ENCODE assay signal across 1 cellular context in the genomic region with DNA sequence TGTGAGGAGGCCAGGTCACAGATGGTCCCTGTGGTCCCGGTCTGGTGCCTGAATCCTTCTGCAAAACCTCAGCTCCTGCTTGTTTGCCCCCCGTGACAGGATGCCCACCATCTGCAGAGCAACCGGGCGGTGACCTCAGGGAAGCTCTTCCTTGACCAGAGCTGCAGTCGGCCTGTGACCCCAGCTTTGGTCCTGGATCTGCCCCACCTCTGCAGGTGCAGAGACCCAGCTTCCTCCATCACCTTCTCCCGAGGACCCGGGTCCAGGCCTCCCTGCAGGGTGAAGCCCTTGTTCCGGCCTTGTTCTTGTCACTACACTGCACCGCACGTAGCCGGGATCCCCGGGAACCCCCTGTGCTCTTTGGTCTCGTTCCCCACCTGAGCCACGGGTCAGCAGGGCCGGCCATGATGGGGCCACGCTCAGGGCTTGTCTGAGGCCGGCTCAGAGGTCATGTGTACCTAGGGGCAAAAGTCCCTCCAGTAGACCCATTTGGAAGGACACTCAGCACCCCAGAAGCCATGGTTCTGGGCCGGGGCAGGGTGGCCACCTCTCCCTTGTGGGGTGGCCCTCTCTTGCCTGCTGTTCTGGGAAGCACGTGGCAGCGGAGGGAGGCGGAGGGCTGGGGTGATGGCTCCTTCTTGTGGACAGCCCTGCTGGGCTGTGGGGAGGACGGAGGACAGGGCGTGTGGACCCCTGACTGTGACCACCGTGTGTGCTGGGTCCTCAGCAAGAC.
TF ChIP-seq lines count a peak whose summit lies in the region.

No MANE protein-coding gene starts in this region.

TF ChIP-seq in GM12878, 131 proteins besides CTCF, POLR2A, EP300 and RAD21:
- TF ChIP-seq TCF12 (IDR thresholded peaks at IDR 0.05; ENCODE audit: low read depth, low read length) (no peak), EED (IDR thresholded peaks at IDR 0.05; ENCODE audit: low read depth) (no peak), HCFC1 (IDR thresholded peaks at IDR 0.05; ENCODE audit: low read length) (no peak), POLR2AphosphoS5 (IDR thresholded peaks at IDR 0.05; ENCODE audit: low read length) (no peak; the same call in 1 of the 2 replicates), MTA3 (IDR thresholded peaks at IDR 0.05; ENCODE audit: borderline replicate concordance, low read length) (no peak), MEF2A (IDR thresholded peaks at IDR 0.05; ENCODE audit: insufficient read depth, low read depth, low read length) (no peak)
- TF ChIP-seq, protein P1, sequence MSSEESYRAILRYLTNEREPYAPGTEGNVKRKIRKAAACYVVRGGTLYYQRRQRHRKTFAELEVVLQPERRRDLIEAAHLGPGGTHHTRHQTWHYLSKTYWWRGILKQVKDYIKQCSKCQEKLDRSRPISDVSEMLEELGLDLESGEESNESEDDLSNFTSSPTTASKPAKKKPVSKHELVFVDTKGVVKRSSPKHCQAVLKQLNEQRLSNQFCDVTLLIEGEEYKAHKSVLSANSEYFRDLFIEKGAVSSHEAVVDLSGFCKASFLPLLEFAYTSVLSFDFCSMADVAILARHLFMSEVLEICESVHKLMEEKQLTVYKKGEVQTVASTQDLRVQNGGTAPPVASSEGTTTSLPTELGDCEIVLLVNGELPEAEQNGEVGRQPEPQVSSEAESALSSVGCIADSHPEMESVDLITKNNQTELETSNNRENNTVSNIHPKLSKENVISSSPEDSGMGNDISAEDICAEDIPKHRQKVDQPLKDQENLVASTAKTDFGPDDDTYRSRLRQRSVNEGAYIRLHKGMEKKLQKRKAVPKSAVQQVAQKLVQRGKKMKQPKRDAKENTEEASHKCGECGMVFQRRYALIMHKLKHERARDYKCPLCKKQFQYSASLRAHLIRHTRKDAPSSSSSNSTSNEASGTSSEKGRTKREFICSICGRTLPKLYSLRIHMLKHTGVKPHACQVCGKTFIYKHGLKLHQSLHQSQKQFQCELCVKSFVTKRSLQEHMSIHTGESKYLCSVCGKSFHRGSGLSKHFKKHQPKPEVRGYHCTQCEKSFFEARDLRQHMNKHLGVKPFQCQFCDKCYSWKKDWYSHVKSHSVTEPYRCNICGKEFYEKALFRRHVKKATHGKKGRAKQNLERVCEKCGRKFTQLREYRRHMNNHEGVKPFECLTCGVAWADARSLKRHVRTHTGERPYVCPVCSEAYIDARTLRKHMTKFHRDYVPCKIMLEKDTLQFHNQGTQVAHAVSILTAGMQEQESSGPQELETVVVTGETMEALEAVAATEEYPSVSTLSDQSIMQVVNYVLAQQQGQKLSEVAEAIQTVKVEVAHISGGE (CRISPR knock-in tag; IDR thresholded peaks at IDR 0.05), result no peak
- TF ChIP-seq, protein P2, sequence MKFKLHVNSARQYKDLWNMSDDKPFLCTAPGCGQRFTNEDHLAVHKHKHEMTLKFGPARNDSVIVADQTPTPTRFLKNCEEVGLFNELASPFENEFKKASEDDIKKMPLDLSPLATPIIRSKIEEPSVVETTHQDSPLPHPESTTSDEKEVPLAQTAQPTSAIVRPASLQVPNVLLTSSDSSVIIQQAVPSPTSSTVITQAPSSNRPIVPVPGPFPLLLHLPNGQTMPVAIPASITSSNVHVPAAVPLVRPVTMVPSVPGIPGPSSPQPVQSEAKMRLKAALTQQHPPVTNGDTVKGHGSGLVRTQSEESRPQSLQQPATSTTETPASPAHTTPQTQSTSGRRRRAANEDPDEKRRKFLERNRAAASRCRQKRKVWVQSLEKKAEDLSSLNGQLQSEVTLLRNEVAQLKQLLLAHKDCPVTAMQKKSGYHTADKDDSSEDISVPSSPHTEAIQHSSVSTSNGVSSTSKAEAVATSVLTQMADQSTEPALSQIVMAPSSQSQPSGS (IDR thresholded peaks at IDR 0.05; ENCODE audit: low read length), result no peak
- TF ChIP-seq, protein P3, sequence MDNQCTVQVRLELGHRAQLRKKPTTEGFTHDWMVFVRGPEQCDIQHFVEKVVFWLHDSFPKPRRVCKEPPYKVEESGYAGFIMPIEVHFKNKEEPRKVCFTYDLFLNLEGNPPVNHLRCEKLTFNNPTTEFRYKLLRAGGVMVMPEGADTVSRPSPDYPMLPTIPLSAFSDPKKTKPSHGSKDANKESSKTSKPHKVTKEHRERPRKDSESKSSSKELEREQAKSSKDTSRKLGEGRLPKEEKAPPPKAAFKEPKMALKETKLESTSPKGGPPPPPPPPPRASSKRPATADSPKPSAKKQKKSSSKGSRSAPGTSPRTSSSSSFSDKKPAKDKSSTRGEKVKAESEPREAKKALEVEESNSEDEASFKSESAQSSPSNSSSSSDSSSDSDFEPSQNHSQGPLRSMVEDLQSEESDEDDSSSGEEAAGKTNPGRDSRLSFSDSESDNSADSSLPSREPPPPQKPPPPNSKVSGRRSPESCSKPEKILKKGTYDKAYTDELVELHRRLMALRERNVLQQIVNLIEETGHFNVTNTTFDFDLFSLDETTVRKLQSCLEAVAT (IDR thresholded peaks at IDR 0.05), result no peak
TF ChIP-seq in GM12878: peak in this region for 0.
